27 cellular contexts compared by ENCODE assay signal in the genomic region with DNA sequence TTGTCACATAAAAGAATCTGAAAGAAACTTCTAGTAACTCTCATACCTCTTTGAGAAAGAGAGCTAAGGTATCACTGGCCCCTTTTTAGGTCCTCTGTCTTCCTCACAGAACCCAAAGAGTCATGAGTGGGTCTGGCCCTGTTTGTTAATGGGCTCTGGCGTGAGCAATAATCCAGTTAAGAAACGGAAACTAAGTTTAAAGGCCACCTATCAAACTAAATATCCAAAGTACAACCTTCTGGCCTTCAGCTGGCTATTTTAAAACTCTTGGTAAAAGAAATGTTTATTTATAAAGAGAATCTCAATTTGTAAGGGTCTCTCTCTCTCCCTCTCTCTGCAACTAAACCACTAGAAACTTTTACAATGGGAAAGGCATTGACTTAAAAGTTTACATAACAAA.
"Had no signal": no experiment of that assay in that cellular context is flagged by ENCODE, and none has a peak within 500 bp of the region (broad histone marks: within the 10 kb centered on the region; RNA-seq: fewer than 3 reads in every experiment).

No MANE protein-coding gene starts in this region.

- H3K27me3 Mint-ChIP-seq: central memory CD8-positive, alpha-beta T cell; effector memory CD8-positive, alpha-beta T cell; progenitor cell of endocrine pancreas; stimulated activated naive B cell treated with anti-CD40 and anti-IgM and Interleukin-4, amounts not matched to agents 10 μg/mL and 1 μg/mL and 100 μg/mL, for 72 hours; type B pancreatic cell had no signal

- H3K4me2 ChIP-seq: hepatocyte had no signal

- H3K79me2 ChIP-seq: hepatocyte had no signal

- H3K4me1 ChIP-seq: esophagus muscularis mucosa, lower lobe of right lung, vagina had no signal

- H3K36me3 ChIP-seq: esophagus muscularis mucosa, lower lobe of right lung, vagina had no signal

- ATAC-seq: effector memory CD8-positive, alpha-beta T cell; lower lobe of right lung; naive thymus-derived CD4-positive, alpha-beta T cell; stimulated activated naive B cell treated with anti-CD40 and anti-IgM and Interleukin-4, amounts not matched to agents 10 μg/mL and 1 μg/mL and 100 μg/mL, for 72 hours had no signal

- H3K9me3 ChIP-seq: lower lobe of right lung had no signal

- H3K27me3 ChIP-seq: dorsolateral prefrontal cortex, esophagus muscularis mucosa, hepatocyte, vagina had no signal

- H3K4me3 ChIP-seq: dorsolateral prefrontal cortex, esophagus muscularis mucosa, hepatocyte, lower lobe of right lung, vagina had no signal

- H3K4me1 Mint-ChIP-seq: activated naive CD8-positive, alpha-beta T cell treated with anti-CD3 and anti-CD28 coated beads for 36 hours; central memory CD8-positive, alpha-beta T cell; naive thymus-derived CD4-positive, alpha-beta T cell; stimulated activated naive B cell treated with anti-CD40 and anti-IgM and Interleukin-4, amounts not matched to agents 10 μg/mL and 1 μg/mL and 100 μg/mL, for 72 hours had no signal

- FAIRE-seq: astrocyte, colon, frontal cortex, islet of Langerhans had no signal

- H2AFZ ChIP-seq: hepatocyte had no signal

- H3K27ac Mint-ChIP-seq: activated naive CD8-positive, alpha-beta T cell treated with anti-CD3 and anti-CD28 coated beads for 36 hours; effector memory CD8-positive, alpha-beta T cell; naive thymus-derived CD4-positive, alpha-beta T cell; progenitor cell of endocrine pancreas; stimulated activated naive B cell treated with anti-CD40 and anti-IgM and Interleukin-4, amounts not matched to agents 10 μg/mL and 1 μg/mL and 100 μg/mL, for 72 hours; type B pancreatic cell had no signal

- H3K4me3 Mint-ChIP-seq: activated naive CD8-positive, alpha-beta T cell treated with anti-CD3 and anti-CD28 coated beads for 36 hours; central memory CD8-positive, alpha-beta T cell; effector memory CD8-positive, alpha-beta T cell; naive thymus-derived CD4-positive, alpha-beta T cell; neural crest cell; stimulated activated naive B cell treated with anti-CD40 and anti-IgM and Interleukin-4, amounts not matched to agents 10 μg/mL and 1 μg/mL and 100 μg/mL, for 72 hours; type B pancreatic cell had no signal

- DNase-seq: activated CD4-positive, alpha-beta T cell treated with anti-CD3 and anti-CD28 coated beads for 4 hours; activated CD4-positive, alpha-beta T cell treated with anti-CD3 and anti-CD28 coated beads, Interleukin-2, amount 50 U/mL, for 48 hours; activated CD4-positive, CD25-positive, alpha-beta regulatory T cell; activated CD8-positive, alpha-beta memory T cell treated with anti-CD3 and anti-CD28 coated beads, Interleukin-2, amount 50 U/mL, for 48 hours; activated naive CD4-positive, alpha-beta T cell treated with Interleukin-2 at 50 U/mL for 16 hours; activated naive CD8-positive, alpha-beta T cell treated with anti-CD3 and anti-CD28 coated beads for 36 hours; activated T-cell treated with anti-CD3 and anti-CD28 coated beads, Interleukin-2, amount 50 U/mL, for 48 hours; dorsolateral prefrontal cortex; effector memory CD8-positive, alpha-beta T cell; glutamatergic neuron; lower lobe of right lung; naive thymus-derived CD4-positive, alpha-beta T cell; retina; stimulated activated CD4-positive, alpha-beta T cell treated with anti-CD3 and anti-CD28 coated beads, Interleukin-2, amount 100 ng/mL, for 48 hours; stimulated activated CD8-positive, alpha-beta memory T cell treated with anti-CD3 and anti-CD28 coated beads, Interleukin-4, amount 100 ng/mL, for 48 hours; stimulated activated naive B cell treated with anti-CD40 and anti-IgM and Interleukin-4, amounts not matched to agents 10 μg/mL and 1 μg/mL and 100 μg/mL, for 72 hours had no signal

- H3K27ac ChIP-seq: esophagus muscularis mucosa, hepatocyte, lower lobe of right lung, vagina had no signal

- H3K36me3 Mint-ChIP-seq: activated naive CD8-positive, alpha-beta T cell treated with anti-CD3 and anti-CD28 coated beads for 36 hours; naive thymus-derived CD4-positive, alpha-beta T cell had no signal
